ENCODE assay signal across 21 cellular contexts in genomic region chr15:58947179-58947578, GRCh38.
"Had no signal": no experiment of that assay in that cellular context is flagged by ENCODE, and none has a peak within 500 bp of the region (broad histone marks: within the 10 kb centered on the region; RNA-seq: fewer than 3 reads in every experiment).

No MANE protein-coding gene starts in this region.

- H3K4me3 ChIP-seq: body of pancreas, ovary, prostate gland, vagina had no signal

- DNase-seq: activated CD4-positive, alpha-beta T cell treated with anti-CD3 and anti-CD28 coated beads, Interleukin-2, amount 50 U/mL, for 1 hour; activated CD4-positive, CD25-positive, alpha-beta regulatory T cell treated with anti-CD3 and anti-CD28 coated beads, Interleukin-2, amount 50 U/mL, for 72 hours; activated CD8-positive, alpha-beta T cell treated with anti-CD3 and anti-CD28 coated beads, Interleukin-2, amount 10 ng/mL, durations not matched to agents 7 days and 5 days; activated gamma-delta T cell; activated naive CD4-positive, alpha-beta T cell treated with anti-CD3 and anti-CD28 coated beads, Interleukin-2, amount 50 U/mL, for 16 hours; anterior cingulate cortex; body of pancreas; effector CD4-positive, alpha-beta T cell; erythroblast; foreskin keratinocyte; left colon; ovary; stimulated activated CD4-positive, alpha-beta T cell treated with anti-CD3 and anti-CD28 coated beads, Interleukin-2, amount 100 ng/mL, for 48 hours; stimulated activated CD8-positive, alpha-beta memory T cell treated with anti-CD3 and anti-CD28 coated beads, Interleukin-4, amount 100 ng/mL, for 48 hours; stimulated activated naive B cell treated with anti-CD40 and anti-IgM and Interleukin-4, amounts not matched to agents 10 μg/mL and 1 μg/mL and 100 μg/mL, for 72 hours; trophoblast cell; WERI-Rb-1 had no signal

- H3K4me1 ChIP-seq: prostate gland had no signal

- H3K27ac ChIP-seq: body of pancreas, foreskin keratinocyte, neutrophil, ovary, prostate gland, vagina, WERI-Rb-1 had no signal

- H3K9me3 ChIP-seq: body of pancreas, neutrophil, ovary, prostate gland, vagina had no signal

- FAIRE-seq: keratinocyte had no signal

- ATAC-seq: activated CD8-positive, alpha-beta T cell treated with anti-CD3 and anti-CD28 coated beads, Interleukin-2, amount 10 ng/mL, durations not matched to agents 7 days and 5 days; body of pancreas; foreskin keratinocyte; left colon; stimulated activated naive B cell treated with anti-CD40 and anti-IgM and Interleukin-4, amounts not matched to agents 10 μg/mL and 1 μg/mL and 100 μg/mL, for 72 hours had no signal
